Comparison of ENCODE assay signal across 21 cellular contexts in the genomic region with DNA sequence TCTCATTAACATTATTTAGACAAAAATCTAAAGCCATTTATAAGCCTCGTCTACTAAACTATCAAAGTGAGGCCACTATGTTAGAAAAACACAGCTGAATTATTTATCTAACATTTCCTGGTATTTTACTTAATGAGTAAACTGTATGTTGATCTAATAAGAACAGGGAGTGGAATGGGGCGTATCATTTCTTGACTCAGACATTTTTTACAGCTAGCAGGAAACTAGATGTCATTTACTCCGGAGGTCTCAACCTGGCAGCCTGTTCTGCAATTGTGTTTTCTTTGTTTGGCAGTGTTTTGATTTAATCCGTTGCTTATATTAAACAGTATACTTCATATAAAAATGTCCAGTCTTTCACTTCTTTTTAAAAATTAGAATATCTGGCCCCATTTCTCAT.
DNase-seq lines count a peak whose midpoint lies in the region; ATAC-seq and TF ChIP-seq lines count a peak whose summit lies in the region.
"Had no signal": no experiment of that assay in that cellular context is flagged by ENCODE, and none has a peak within 500 bp of the region (broad histone marks: within the 10 kb centered on the region; RNA-seq: fewer than 3 reads in every experiment).

No MANE protein-coding gene starts in this region.

- H3K9me3 ChIP-seq in Peyer's patch (no peaks in the 10 kb centered on the region), left lung (no peaks in the 10 kb centered on the region)
- H3K9me3 ChIP-seq: Caco-2, thyroid gland had no signal

- in situ Hi-C loops in Caki2 (cut with HindIII; ENCODE audit: low pct_unique_long_range_greater_than_20kb, low sequenced_read_pairs): no loop called here

- H3K4me1 ChIP-seq in Peyer's patch (peaks cover 0 to 15% (median 0%) of the 10 kb centered on the region in 4 donors), left lung (no peaks in the 10 kb centered on the region)
- H3K4me1 ChIP-seq: lower lobe of right lung, thyroid gland had no signal

- no peaks in the 10 kb centered on the region for H3K4me1 Mint-ChIP-seq in glutamatergic neuron (ENCODE audit: low read depth, unreplicated experiment)
- H3K4me1 Mint-ChIP-seq: activated CD8-positive, alpha-beta memory T cell treated with anti-CD3 and anti-CD28 coated beads, Interleukin-2, amount 10 ng/mL, durations not matched to agents 7 days and 5 days; nephron had no signal

- peak; percentile 76 for DNase-seq in Caki2 (ENCODE audit: low read depth)
- DNase-seq in Peyer's patch: no peak
- DNase-seq in epithelial cell of esophagus (ENCODE audit: low read depth): peak; percentile 78
- no peak for DNase-seq in left lung
- no peak for DNase-seq in AG08395 (ENCODE audit: low spot score)
- DNase-seq in activated CD4-positive, alpha-beta T cell treated with anti-CD3 and anti-CD28 coated beads for 4 hours: no peak
- no peak for DNase-seq in NCI-H1092 (lab: John Stamatoyannopoulos, UW)
- no peak for DNase-seq in glutamatergic neuron
- DNase-seq: activated CD8-positive, alpha-beta memory T cell treated with anti-CD3 and anti-CD28 coated beads, Interleukin-2, amount 10 ng/mL, durations not matched to agents 7 days and 5 days; activated gamma-delta T cell treated with Interleukin-2 at 50 U/mL for 16 hours; Caco-2; lower lobe of right lung; NCI-H1694 treated with DMSO at 0.1 percent for 48 hours; NCI-H524; stimulated activated CD4-positive, alpha-beta T cell treated with anti-CD3 and anti-CD28 coated beads, Interleukin-4, amount 100 ng/mL, for 4 hours; thyroid gland had no signal

- H3K27ac Mint-ChIP-seq in glutamatergic neuron (ENCODE audit: unreplicated experiment): no peak overlapping the region
- H3K27ac Mint-ChIP-seq: activated CD8-positive, alpha-beta memory T cell treated with anti-CD3 and anti-CD28 coated beads, Interleukin-2, amount 10 ng/mL, durations not matched to agents 7 days and 5 days; nephron; WTC11 had no signal

- H3K27ac ChIP-seq in Peyer's patch (peak overlapping the region in 3 of 4 donors; percentile 52 to 72 (median 71)), left lung (peak overlapping the region in 1 of 2 donors; percentile 46)
- H3K27ac ChIP-seq: cardiac muscle cell, lower lobe of right lung, thyroid gland had no signal

- intact Hi-C loops in left lung (cut with DNase I): no loop called here

- H3K36me3 ChIP-seq in Peyer's patch (no peaks in the 10 kb centered on the region), left lung (no peaks in the 10 kb centered on the region)
- H3K36me3 ChIP-seq: cardiac muscle cell, lower lobe of right lung, thyroid gland had no signal

- H3K36me3 Mint-ChIP-seq in glutamatergic neuron (ENCODE audit: unreplicated experiment): no peaks in the 10 kb centered on the region
- H3K36me3 Mint-ChIP-seq: activated CD8-positive, alpha-beta memory T cell treated with anti-CD3 and anti-CD28 coated beads, Interleukin-2, amount 10 ng/mL, durations not matched to agents 7 days and 5 days; WTC11 had no signal

- H3K4me3 ChIP-seq in Peyer's patch (no peak overlapping the region), epithelial cell of esophagus (ENCODE audit: low read length) (no peak overlapping the region), left lung (no peak overlapping the region)
- H3K4me3 ChIP-seq: cardiac muscle cell, K562, lower lobe of right lung, thyroid gland had no signal

- peak; percentile 58 for ATAC-seq in left lung
- ATAC-seq: activated CD8-positive, alpha-beta memory T cell treated with anti-CD3 and anti-CD28 coated beads, Interleukin-2, amount 10 ng/mL, durations not matched to agents 7 days and 5 days; K562; lower lobe of right lung; sciatic nerve; WTC11 had no signal

- H3K27me3 ChIP-seq in Peyer's patch (no peaks in the 10 kb centered on the region), left lung (no peaks in the 10 kb centered on the region)
- H3K27me3 ChIP-seq: cardiac muscle cell, thyroid gland had no signal

- H3K4me3 Mint-ChIP-seq in glutamatergic neuron (ENCODE audit: unreplicated experiment): no peak overlapping the region
- H3K4me3 Mint-ChIP-seq: activated CD8-positive, alpha-beta memory T cell treated with anti-CD3 and anti-CD28 coated beads, Interleukin-2, amount 10 ng/mL, durations not matched to agents 7 days and 5 days; nephron; WTC11 had no signal

- no peak for TF ChIP-seq POLR2A in Peyer's patch (IDR thresholded peaks at IDR 0.05)

- no peak for TF ChIP-seq CTCF in Peyer's patch (IDR thresholded peaks at IDR 0.05)
- TF ChIP-seq CTCF in epithelial cell of esophagus (IDR thresholded peaks at IDR 0.05; ENCODE audit: insufficient read depth, low read depth, low read length, missing control alignments): no peak
- no peak for TF ChIP-seq CTCF in left lung (IDR thresholded peaks at IDR 0.05)
- no peak for TF ChIP-seq CTCF in glutamatergic neuron (IDR thresholded peaks at IDR 0.05; ENCODE audit: partially characterized antibody, unreplicated experiment)

- H3K9me3 Mint-ChIP-seq in glutamatergic neuron (ENCODE audit: unreplicated experiment): no peaks in the 10 kb centered on the region

- no peaks in the 10 kb centered on the region for H3K27me3 Mint-ChIP-seq in glutamatergic neuron (ENCODE audit: unreplicated experiment)

Comparison
In these comparisons a context has a peak if more than half of its experiments do, and no peak if none do; other contexts are left out.
1. DNase-seq: peak in Caki2 (single experiment) and epithelial cell of esophagus (single experiment); none in Peyer's patch (0 of 3), left lung (0 of 2), AG08395 (single experiment), activated CD4-positive, alpha-beta T cell treated with anti-CD3 and anti-CD28 coated beads for 4 hours (0 of 2), NCI-H1092 (single experiment) and glutamatergic neuron (single experiment).